Comparison of ENCODE assay signal across 25 cellular contexts in the genomic region with DNA sequence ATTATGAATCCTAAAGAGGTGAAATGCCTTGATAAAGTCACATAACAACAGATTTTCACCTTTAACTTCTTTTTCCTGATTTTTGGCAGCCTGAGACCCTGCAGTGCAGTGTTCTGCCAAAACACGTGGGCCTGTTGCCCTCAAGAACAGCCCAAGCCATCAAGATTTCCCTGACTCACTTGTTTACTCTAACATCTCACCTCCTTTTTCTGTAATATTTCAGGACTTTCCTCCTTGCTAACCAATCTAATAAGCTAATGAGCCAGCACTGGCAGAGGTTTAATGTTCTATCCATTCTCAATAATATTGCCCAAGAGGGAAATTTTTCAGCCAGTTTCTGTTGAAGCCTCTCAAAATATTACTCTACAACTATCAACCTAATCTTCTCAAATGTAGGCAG.
DNase-seq lines count a peak whose midpoint lies in the region; ATAC-seq, FAIRE-seq and TF ChIP-seq lines count a peak whose summit lies in the region.
"Had no signal": no experiment of that assay in that cellular context is flagged by ENCODE, and none has a peak within 500 bp of the region (broad histone marks: within the 10 kb centered on the region; RNA-seq: fewer than 3 reads in every experiment).

No MANE protein-coding gene starts in this region.

- no peak overlapping the region for H3K4me3 ChIP-seq in WERI-Rb-1 (ENCODE audit: low read depth, low read length)
- no peak overlapping the region for H3K4me3 ChIP-seq in Caco-2 (ENCODE audit: low read depth, low read length)
- H3K4me3 ChIP-seq: A549; BLaER1 treated with 17β-estradiol and CSF1 and Interleukin-3, amounts not matched to agents 10 nM and 100 nM; HAP-1 had no signal

- POLR2A ChIA-PET in Caco-2 (lab: Charles Lee): no interaction called here

- H3K4me3 Mint-ChIP-seq in Caco-2 (ENCODE audit: unreplicated experiment): no peak overlapping the region
- H3K4me3 Mint-ChIP-seq: CD14-positive monocyte; CD4-positive, alpha-beta T cell; CD8-positive, alpha-beta memory T cell; HFFc6 had no signal

- no peaks in the 10 kb centered on the region for H3K9me3 Mint-ChIP-seq in Caco-2 (ENCODE audit: unreplicated experiment)

- H3K27me3 Mint-ChIP-seq in Caco-2 (ENCODE audit: insufficient read depth, unreplicated experiment): no peaks in the 10 kb centered on the region
- H3K27me3 Mint-ChIP-seq: CD4-positive, alpha-beta T cell; CD8-positive, alpha-beta memory T cell had no signal

- peak; percentile 41 for FAIRE-seq in D721Med (lab: Jason Lieb, UNC)
- FAIRE-seq: A549, GM12891, GM18507, H54 had no signal

- no peaks in the 10 kb centered on the region for H3K4me1 Mint-ChIP-seq in Caco-2 (ENCODE audit: low read depth, unreplicated experiment)
- H3K4me1 Mint-ChIP-seq: CD14-positive monocyte; CD8-positive, alpha-beta memory T cell had no signal

- no peaks in the 10 kb centered on the region for H3K36me3 ChIP-seq in WERI-Rb-1
- no peaks in the 10 kb centered on the region for H3K36me3 ChIP-seq in Caco-2 (ENCODE audit: control insufficient read depth, insufficient read depth, low read length)
- H3K36me3 ChIP-seq: BE2C; BLaER1 treated with 17β-estradiol and CSF1 and Interleukin-3, amounts not matched to agents 10 nM and 100 nM; HAP-1 had no signal

- no peaks in the 10 kb centered on the region for H3K9me3 ChIP-seq in WERI-Rb-1 (ENCODE audit: severe bottlenecking)
- H3K9me3 ChIP-seq in Caco-2: no peaks in the 10 kb centered on the region
- H3K9me3 ChIP-seq: A549; BE2C; BLaER1 treated with 17β-estradiol and CSF1 and Interleukin-3, amounts not matched to agents 10 nM and 100 nM; HAP-1 had no signal

- no TSS peak for BruUV-seq in Caco-2 (replicated peaks; lab: Mats Ljungman, UMichigan)

- TF ChIP-seq CTCF in D721Med (IDR thresholded peaks at IDR 0.05; ENCODE audit: insufficient read depth, missing control alignments): no peak
- TF ChIP-seq CTCF in WERI-Rb-1 (IDR thresholded peaks at IDR 0.05; ENCODE audit: low read depth, low read length): no peak
- TF ChIP-seq CTCF in omental fat pad (IDR thresholded peaks at IDR 0.05): no peak
- TF ChIP-seq CTCF in Caco-2 (IDR thresholded peaks at IDR 0.05; ENCODE audit: insufficient read depth in 1 of 2, low read depth in 1 of 2, low read length in 1 of 2, severe bottlenecking in 1 of 2, unreplicated experiment in 1 of 2): no peak

- ATAC-seq in omental fat pad (ENCODE audit: low FRiP score) (peak; percentile 89), GM21723 (IDR thresholded peaks at IDR 0.05; ENCODE audit: unreplicated experiment) (no peak)
- ATAC-seq: A549 had no signal

- no peaks in the 10 kb centered on the region for H3K27me3 ChIP-seq in WERI-Rb-1 (ENCODE audit: insufficient read depth, low read depth, severe bottlenecking)
- no peaks in the 10 kb centered on the region for H3K27me3 ChIP-seq in Caco-2 (replicated peaks; ENCODE audit: control insufficient read depth, insufficient read depth, low read length)
- H3K27me3 ChIP-seq: BE2C; BLaER1 treated with 17β-estradiol and CSF1 and Interleukin-3, amounts not matched to agents 10 nM and 100 nM had no signal

- H3K27ac Mint-ChIP-seq in Caco-2 (ENCODE audit: unreplicated experiment): no peak overlapping the region
- H3K27ac Mint-ChIP-seq: CD14-positive monocyte; CD4-positive, alpha-beta T cell; CD8-positive, alpha-beta memory T cell; HFFc6 had no signal

- intact Hi-C loops in Caco-2 (cut with micrococcal nuclease; ENCODE audit: unreplicated experiment): no loop called here

- H3K27ac ChIP-seq in WERI-Rb-1: peak overlapping the region; percentile 40
- H3K27ac ChIP-seq: A549; BLaER1 treated with 17β-estradiol and CSF1 and Interleukin-3, amounts not matched to agents 10 nM and 100 nM had no signal

- CTCF ChIA-PET in Caco-2 (lab: Charles Lee): no interaction called here

- H3K4me1 ChIP-seq in Caco-2: no peaks in the 10 kb centered on the region
- H3K4me1 ChIP-seq: A549; BE2C; BLaER1 treated with 17β-estradiol and CSF1 and Interleukin-3, amounts not matched to agents 10 nM and 100 nM had no signal

- H3K36me3 Mint-ChIP-seq in Caco-2 (ENCODE audit: insufficient read depth, unreplicated experiment): no peaks in the 10 kb centered on the region
- H3K36me3 Mint-ChIP-seq: CD14-positive monocyte; CD8-positive, alpha-beta memory T cell had no signal

- no peak for DNase-seq in D721Med (ENCODE audit: insufficient read length, low spot score)
- no peak for DNase-seq in WERI-Rb-1
- DNase-seq in omental fat pad (ENCODE audit: low spot score): no peak
- no peak for DNase-seq in Caco-2
- DNase-seq in NK-92 (lab: John Stamatoyannopoulos, UW; ENCODE audit: unreplicated experiment): no peak
- DNase-seq: 8988T; ACHN; AML-193; BE2C; Calu3; CD4-positive, alpha-beta T cell; CD8-positive, alpha-beta memory T cell; DMS53; DMS79 treated with DMSO at 0.1 percent for 48 hours; GF-D8; GOT3; HFFc6 had no signal
